Comparison of ENCODE assay signal across 12 cellular contexts in genomic region chr22:40452730-40453487, GRCh38.
DNase-seq lines count a peak whose midpoint lies in the region; ATAC-seq and TF ChIP-seq lines count a peak whose summit lies in the region.
"Had no signal": no experiment of that assay in that cellular context is flagged by ENCODE, and none has a peak within 500 bp of the region (broad histone marks: within the 10 kb centered on the region; RNA-seq: fewer than 3 reads in every experiment).

No MANE protein-coding gene starts in this region.

- peak overlapping the region; percentile 58 for H3K27ac ChIP-seq in IMR-90 (ENCODE audit: insufficient read depth, low read length)
- H3K27ac ChIP-seq: HL-60, SJSA1 had no signal

- no peaks in the 10 kb centered on the region for H3K27me3 Mint-ChIP-seq in effector memory CD8-positive, alpha-beta T cell
- no peaks in the 10 kb centered on the region for H3K27me3 Mint-ChIP-seq in natural killer cell (ENCODE audit: low read depth in 2 of 2)

- H3K4me2 ChIP-seq in IMR-90 (ENCODE audit: low read depth, low read length): peak overlapping the region; percentile 50; the same call in 1 of the 2 replicates

- H3K9me3 Mint-ChIP-seq in effector memory CD8-positive, alpha-beta T cell: no peaks in the 10 kb centered on the region
- no peaks in the 10 kb centered on the region for H3K9me3 Mint-ChIP-seq in natural killer cell

- H3K9me1 ChIP-seq in IMR-90 (ENCODE audit: insufficient read depth, low read length): peaks cover 27% of the 10 kb centered on the region

- H3K79me1 ChIP-seq in IMR-90 (ENCODE audit: low read depth in 1 of 2, low read length in 2 of 2): peaks cover 51 to 90% of the 10 kb centered on the region in 2 experiments

- H3K4me1 ChIP-seq in IMR-90 (ENCODE audit: control insufficient read depth, insufficient read depth, low read length): peaks cover 20% of the 10 kb centered on the region

- H3K18ac ChIP-seq in IMR-90 (ENCODE audit: low read depth, low read length): peak overlapping the region; percentile 85

- intact Hi-C loops in IMR-90 (cut with micrococcal nuclease): no loop called here
- intact Hi-C loops in natural killer cell (cut with micrococcal nuclease): no loop called here

- CTCF ChIA-PET in IMR-90 (lab: Yijun Ruan, JAX): interaction anchor here (0.9 kb wide), 1 partner anchor 33 kb away, joined by 3 read pairs; no protein-coding TSS in a partner anchor

- H3K36me3 Mint-ChIP-seq in effector memory CD8-positive, alpha-beta T cell (ENCODE audit: insufficient read depth): peaks cover 11% of the 10 kb centered on the region
- H3K36me3 Mint-ChIP-seq in natural killer cell: no peaks in the 10 kb centered on the region

- H3K4me3 ChIP-seq in IMR-90 (ENCODE audit: insufficient read depth, low read depth, low read length) (no peak overlapping the region), H7 (ENCODE audit: insufficient read depth, low read depth, low read length) (no peak overlapping the region)
- H3K4me3 ChIP-seq: SJSA1 had no signal

- POLR2A ChIA-PET in IMR-90 (lab: Charles Lee; ENCODE audit: unreplicated experiment): no interaction called here

- H3K27ac Mint-ChIP-seq in effector memory CD8-positive, alpha-beta T cell: peak overlapping the region; percentile 2 to 46
- H3K27ac Mint-ChIP-seq in natural killer cell: peak overlapping the region; percentile 80 to 81

- 100% methylated on average over 3 of the region's 11 CpGs; no CpG with 5 or more reads in 1 of the 2 experiments for whole genome bisulfite sequencing in IMR-90 (ENCODE audit: extremely low coverage in 2 of 2, insufficient read length in 1 of 2), 2 experiments

- peak overlapping the region; percentile 63 for H2BK20ac ChIP-seq in IMR-90 (ENCODE audit: low read depth, low read length)

- ATAC-seq in IMR-90 (ENCODE audit: low read depth): peak; percentile 44
- no peak for ATAC-seq in effector memory CD8-positive, alpha-beta T cell (replicated peaks)
- no peak for ATAC-seq in natural killer cell
- ATAC-seq in HG03571 (IDR thresholded peaks at IDR 0.05; ENCODE audit: unreplicated experiment): no peak
- ATAC-seq: HCT116 had no signal

- H3K9ac ChIP-seq in IMR-90 (ENCODE audit: low read depth, low read length): no peak overlapping the region

- H3K23ac ChIP-seq in IMR-90 (ENCODE audit: low read depth, low read length): peak overlapping the region; percentile 74; the same call in 1 of the 2 replicates

- in situ Hi-C loops in IMR-90 (cut with MboI; ENCODE audit: low sequenced_read_pairs): no loop called here

- TF ChIP-seq POLR2A in IMR-90 (IDR thresholded peaks at IDR 0.05; ENCODE audit: low read depth, low read length): no peak

- peak overlapping the region; percentile 73 for H3K4ac ChIP-seq in IMR-90 (ENCODE audit: low read depth, low read length)

- peak overlapping the region; percentile 69 for H2AK5ac ChIP-seq in IMR-90 (ENCODE audit: low read depth, low read length)

- TF ChIP-seq RAD21 in IMR-90 (IDR thresholded peaks at IDR 0.05; ENCODE audit: low read length): no peak

- peak overlapping the region in 1 of 2 donors; percentile 5 for H3K4me3 Mint-ChIP-seq in effector memory CD8-positive, alpha-beta T cell
- H3K4me3 Mint-ChIP-seq in natural killer cell: no peak overlapping the region

- peak overlapping the region in 1 of 2 experiments; percentile 70; a peak in 2 of 4 replicates for H4K8ac ChIP-seq in IMR-90 (ENCODE audit: low read depth in 2 of 2, low read length in 2 of 2)

- H3K4me1 Mint-ChIP-seq in effector memory CD8-positive, alpha-beta T cell (ENCODE audit: low read depth in 2 of 2): peaks cover 35 to 61% of the 10 kb centered on the region in 2 donors
- peaks cover 53 to 63% of the 10 kb centered on the region in 2 donors for H3K4me1 Mint-ChIP-seq in natural killer cell

- DNase-seq in NCI-H187 treated with DMSO at 0.1 percent for 48 hours (lab: John Stamatoyannopoulos, UW): peak; percentile 1
- DNase-seq in NCI-H187 (lab: John Stamatoyannopoulos, UW): no peak
- peak; percentile 46 for DNase-seq in IMR-90
- DNase-seq in effector memory CD8-positive, alpha-beta T cell: no peak
- DNase-seq in natural killer cell: no peak
- DNase-seq in H7: no peak
- DNase-seq in NCI-H1694 (lab: John Stamatoyannopoulos, UW): no peak
- DNase-seq: caudate nucleus had no signal

- H2BK5ac ChIP-seq in IMR-90 (ENCODE audit: low read depth, low read length, poor library complexity, severe bottlenecking): peak overlapping the region; percentile 71

- H2AFZ ChIP-seq in IMR-90 (replicated peaks; ENCODE audit: low read length, poor library complexity): no peak overlapping the region

- no peak for TF ChIP-seq CTCF in IMR-90 (conservative IDR thresholded peaks at IDR 0.05; ENCODE audit: low read depth, low read length)
- TF ChIP-seq CTCF in natural killer cell (IDR thresholded peaks at IDR 0.05): no peak

- no peak overlapping the region for H2AK9ac ChIP-seq in IMR-90 (replicated peaks; ENCODE audit: low read depth, low read length, poor library complexity)

- H3K56ac ChIP-seq in IMR-90 (ENCODE audit: extremely low read depth, insufficient read depth, low read length): peak overlapping the region; percentile 26; the same call in 1 of the 2 replicates

- H3K36me3 ChIP-seq in IMR-90 (ENCODE audit: control insufficient read depth, insufficient read depth, low read length) (no peaks in the 10 kb centered on the region), H7 (replicated peaks; ENCODE audit: control insufficient read depth, insufficient read depth, low read length) (no peaks in the 10 kb centered on the region)
- H3K36me3 ChIP-seq: SJSA1 had no signal

- peak overlapping the region; percentile 40; the same call in 1 of the 3 replicates for H2BK15ac ChIP-seq in IMR-90 (ENCODE audit: low read depth, low read length)

- peak overlapping the region; percentile 65 for H2BK120ac ChIP-seq in IMR-90 (ENCODE audit: low read depth, low read length)

- H4K91ac ChIP-seq in IMR-90 (ENCODE audit: insufficient read depth, low read depth, low read length): peak overlapping the region; percentile 76; the same call in 1 of the 2 replicates

- no TSS peak for BruUV-seq in IMR-90 (replicated peaks; lab: Mats Ljungman, UMichigan)

- H4K20me1 ChIP-seq in IMR-90 (ENCODE audit: insufficient read depth, low read length): peaks cover 36% of the 10 kb centered on the region; the same call in 1 of the 2 replicates

- no peaks in the 10 kb centered on the region for H3K9me3 ChIP-seq in IMR-90 (ENCODE audit: control insufficient read depth, insufficient read depth, low read length)
- H3K9me3 ChIP-seq: SJSA1 had no signal

- peak overlapping the region; percentile 61; the same call in 1 of the 2 replicates for H4K5ac ChIP-seq in IMR-90 (ENCODE audit: low read depth, low read length)

- H3K14ac ChIP-seq in IMR-90 (replicated peaks; ENCODE audit: low read depth, low read length): peak overlapping the region; percentile 73

- dilution Hi-C loops in IMR-90 (cut with HindIII; ENCODE audit: low sequenced_read_pairs, unreplicated experiment): no loop called here

- H3K27me3 ChIP-seq in IMR-90 (ENCODE audit: control insufficient read depth, insufficient read depth, low read length) (no peaks in the 10 kb centered on the region), H7 (ENCODE audit: control insufficient read depth, insufficient read depth, low read length) (no peaks in the 10 kb centered on the region)
- H3K27me3 ChIP-seq: SJSA1 had no signal

TF ChIP-seq in IMR-90, 13 proteins besides CTCF, POLR2A, EP300 and RAD21:
- TF ChIP-seq FOS (IDR thresholded peaks at IDR 0.05; ENCODE audit: low read depth, low read length) (no peak), RCOR1 (IDR thresholded peaks at IDR 0.05; ENCODE audit: insufficient replicate concordance, low read length) (no peak), BHLHE40 (IDR thresholded peaks at IDR 0.05; ENCODE audit: low read depth, low read length) (no peak), CHD1 (IDR thresholded peaks at IDR 0.05; ENCODE audit: low read depth, low read length) (no peak), MAZ (IDR thresholded peaks at IDR 0.05; ENCODE audit: borderline replicate concordance, low read depth, low read length) (no peak), MXI1 (IDR thresholded peaks at IDR 0.05; ENCODE audit: borderline replicate concordance, low read depth, low read length) (no peak), SMC3 (IDR thresholded peaks at IDR 0.05; ENCODE audit: low read depth, low read length) (no peak), RFX5 (IDR thresholded peaks at IDR 0.05; ENCODE audit: low read depth, low read length) (no peak), ELK1 (IDR thresholded peaks at IDR 0.05; ENCODE audit: borderline replicate concordance, low read depth, low read length) (no peak), CEBPB (IDR thresholded peaks at IDR 0.05; ENCODE audit: low read depth, low read length) (no peak), USF2 (IDR thresholded peaks at IDR 0.05; ENCODE audit: low read depth, low read length) (no peak), MAFK (IDR thresholded peaks at IDR 0.05; ENCODE audit: low read depth, low read length) (no peak), NFE2L2 (IDR thresholded peaks at IDR 0.05; ENCODE audit: low read depth, low read length) (no peak)

Comparison
In these comparisons a context has a peak if more than half of its experiments do, and no peak if none do; other contexts are left out.
1. DNase-seq: peak in NCI-H187 treated with DMSO at 0.1 percent for 48 hours (single experiment) and IMR-90 (single experiment); none in NCI-H187 (0 of 2), effector memory CD8-positive, alpha-beta T cell (0 of 3), natural killer cell (single experiment), H7 (single experiment) and NCI-H1694 (single experiment).